Comparison of ENCODE assay signal across 8 cellular contexts in the genomic region with DNA sequence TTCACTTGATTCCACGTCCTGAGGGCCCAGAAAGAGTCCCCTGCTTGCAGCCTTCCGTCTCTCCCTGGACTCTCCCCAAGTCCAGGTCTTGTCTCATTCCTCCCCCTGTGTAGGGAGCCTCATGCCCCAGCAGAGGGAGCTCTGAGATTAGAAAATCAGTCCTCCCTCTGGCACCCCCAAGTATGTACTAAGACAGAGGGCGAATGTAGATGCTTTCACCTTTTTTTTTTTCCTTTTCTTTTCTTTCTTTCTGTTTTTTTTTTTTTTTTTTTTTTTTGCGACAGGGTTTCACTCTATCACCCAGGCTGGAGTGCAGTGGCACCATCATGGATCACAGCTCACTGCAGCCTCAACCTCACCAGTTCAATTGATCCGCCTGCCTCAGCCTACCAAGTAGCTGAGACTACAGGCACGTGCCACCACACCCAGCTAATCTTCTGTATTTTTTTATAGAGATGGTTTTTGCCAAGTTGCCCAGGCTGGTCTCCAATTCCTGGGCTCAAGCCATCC. TPM values are rescaled to one million over a fixed set of nuclear protein-coding genes. Genes with fewer than 3 reads are reported as not detected.
DNase-seq lines count a peak whose midpoint lies in the region; FAIRE-seq and TF ChIP-seq lines count a peak whose summit lies in the region.

No MANE protein-coding gene starts in this region.

- H3F3A ChIP-seq in neural cell (ENCODE audit: insufficient read depth, low read length, poor library complexity, severe bottlenecking): peaks cover 4% of the 10 kb centered on the region

- 4 to 21% methylated on average over 3 to 5 of the region's 6 CpGs for WGBS in esophagus squamous epithelium, 2 donors

- H3K9ac ChIP-seq in OCI-LY3 (ENCODE audit: low read length): no peak overlapping the region
- no peak overlapping the region for H3K9ac ChIP-seq in neural cell (ENCODE audit: low read length)

- H3K36me3 ChIP-seq in OCI-LY3 (replicated peaks; ENCODE audit: low read depth, low read length): no peaks in the 10 kb centered on the region
- H3K36me3 ChIP-seq in esophagus squamous epithelium: peaks cover 3 to 41% (median 24%) of the 10 kb centered on the region in 3 donors
- H3K36me3 ChIP-seq in neural cell (ENCODE audit: insufficient read depth, low read length): no peaks in the 10 kb centered on the region
- peaks cover 27 to 40% (median 38%) of the 10 kb centered on the region in 3 donors for H3K36me3 ChIP-seq in tibial artery

- H2AFZ ChIP-seq in OCI-LY3 (ENCODE audit: low read depth, low read length) (no peak overlapping the region), neural cell (ENCODE audit: low read depth, low read length) (no peak overlapping the region)

- H4K20me1 ChIP-seq in OCI-LY3 (ENCODE audit: insufficient read depth, low read length) (no peaks in the 10 kb centered on the region), neural cell (ENCODE audit: insufficient read depth) (no peaks in the 10 kb centered on the region)

- H3K4me2 ChIP-seq in OCI-LY3 (ENCODE audit: low read length) (no peak overlapping the region), neural cell (ENCODE audit: low read length) (no peak overlapping the region)

- TF ChIP-seq CTCF in OCI-LY3 (IDR thresholded peaks at IDR 0.05; ENCODE audit: low read depth, low read length) (peak; percentile 66), esophagus squamous epithelium (IDR thresholded peaks at IDR 0.05) (peak; percentile 55 to 85 (median 80)), neural cell (IDR thresholded peaks at IDR 0.05; ENCODE audit: poor library complexity, severe bottlenecking) (peak; percentile 85), tibial artery (IDR thresholded peaks at IDR 0.05) (peak; percentile 77 to 78)

- no peak for TF ChIP-seq EP300 in neural cell (conservative IDR thresholded peaks at IDR 0.05; ENCODE audit: poor library complexity, severe bottlenecking)

- peak; percentile 84 for TF ChIP-seq RAD21 in neural cell (conservative IDR thresholded peaks at IDR 0.05)

- no peaks in the 10 kb centered on the region for H3K27me3 ChIP-seq in OCI-LY3 (ENCODE audit: low read depth, low read length)
- H3K27me3 ChIP-seq in esophagus squamous epithelium: peaks cover 0 to 10% (median 0%) of the 10 kb centered on the region in 4 donors
- H3K27me3 ChIP-seq in neural cell (ENCODE audit: insufficient read depth, low read depth, low read length): peaks cover 10% of the 10 kb centered on the region
- no peaks in the 10 kb centered on the region for H3K27me3 ChIP-seq in tibial artery

- no peak overlapping the region for H3K27ac ChIP-seq in OCI-LY3 (ENCODE audit: low read length)
- H3K27ac ChIP-seq in esophagus squamous epithelium: peak overlapping the region in 2 of 4 donors; percentile 87 to 89
- no peak overlapping the region for H3K27ac ChIP-seq in neural cell (ENCODE audit: low read length)
- peak overlapping the region in 1 of 2 donors; percentile 78 for H3K27ac ChIP-seq in tibial artery

- H3K4me3 ChIP-seq in OCI-LY3 (ENCODE audit: low read length): no peak overlapping the region
- H3K4me3 ChIP-seq in esophagus squamous epithelium: no peak overlapping the region
- no peak overlapping the region for H3K4me3 ChIP-seq in neural cell (ENCODE audit: low read length)
- no peak overlapping the region for H3K4me3 ChIP-seq in tibial artery

- no peak for FAIRE-seq in HTR-8/SVneo (lab: Jason Lieb, UNC)

- peaks cover 10% of the 10 kb centered on the region; the same call in 1 of the 2 replicates for H3K4me1 ChIP-seq in OCI-LY3 (ENCODE audit: low read length)
- peaks cover 10 to 27% (median 15%) of the 10 kb centered on the region in 3 donors for H3K4me1 ChIP-seq in esophagus squamous epithelium
- H3K4me1 ChIP-seq in tibial artery: peaks cover 0 to 32% (median 17%) of the 10 kb centered on the region in 4 donors

- H3K79me2 ChIP-seq in OCI-LY3 (ENCODE audit: low read length): no peaks in the 10 kb centered on the region
- no peaks in the 10 kb centered on the region for H3K79me2 ChIP-seq in neural cell (replicated peaks; ENCODE audit: insufficient read depth, low read length)

- intact Hi-C loops in esophagus squamous epithelium (cut with DNase I): no loop called here
- intact Hi-C loops in tibial artery (cut with DNase I; ENCODE audit: low total_unique reads): no loop called here

- TF ChIP-seq POLR2A in esophagus squamous epithelium (IDR thresholded peaks at IDR 0.05): no peak

- H3K9me2 ChIP-seq in neural cell (ENCODE audit: insufficient read depth, low read length): no peaks in the 10 kb centered on the region

- DNase-seq in CD1c-positive myeloid dendritic cell (ENCODE audit: extremely low spot score) (peak; percentile 82), GM19240 (ENCODE audit: insufficient read length, low spot score) (peak; percentile 80), HTR-8/SVneo (ENCODE audit: insufficient read length, low spot score) (peak; percentile 89), activated T-cell treated with anti-CD3 and anti-CD28 coated beads for 24 hours (ENCODE audit: low read depth) (peak; percentile 69), esophagus squamous epithelium (lab: John Stamatoyannopoulos, UW) (no peak), tibial artery (peak; percentile 90 to 91)

- no peaks in the 10 kb centered on the region for H3K9me3 ChIP-seq in OCI-LY3 (ENCODE audit: insufficient read depth, low read length)
- H3K9me3 ChIP-seq in esophagus squamous epithelium: no peaks in the 10 kb centered on the region
- H3K9me3 ChIP-seq in neural cell (ENCODE audit: low read length): no peaks in the 10 kb centered on the region
- no peaks in the 10 kb centered on the region for H3K9me3 ChIP-seq in tibial artery

TF ChIP-seq in neural cell, 6 proteins besides CTCF, POLR2A, EP300 and RAD21:
- no peak for TF ChIP-seq EZH2 (IDR thresholded peaks at IDR 0.05; ENCODE audit: borderline replicate concordance, insufficient read depth, low read length, poor library complexity, severe bottlenecking)
- peak; percentile 78 for TF ChIP-seq SMC3 (conservative IDR thresholded peaks at IDR 0.05; ENCODE audit: poor library complexity)
TF ChIP-seq in neural cell: peak in this region for 1.

RNA-seq across cellular contexts. Expression of a gene that starts 10.3 kb away (rescaled TPM):
- 10 to 100 TPM in 2 of 4 donors, 1 to 10 TPM in 2; 3.9 to 30.7 (median 9.4) TPM for total RNA-seq in esophagus squamous epithelium
- 52.1 and 56.5 TPM in 2 replicates for polyA plus RNA-seq in neural cell
- polyA minus RNA-seq in neural cell: 29.7 and 32.3 TPM in 2 replicates

RNA-seq across cellular contexts. Expression of a gene that starts 10.4 kb away (rescaled TPM):
- total RNA-seq in esophagus squamous epithelium: under 1 TPM in 3 of 4 donors, not detected in 1; 0.19 to 0.29 (median 0.26) TPM
- polyA plus RNA-seq in neural cell: 1.5 and 2.6 TPM in 2 replicates
- 2.2 and 2.8 TPM in 2 replicates for polyA minus RNA-seq in neural cell

RNA-seq across cellular contexts. Expression of a gene that starts 20.5 kb away (rescaled TPM):
- 1 to 10 TPM in 2 of 4 donors, under 1 TPM in 1, not detected in 1; 0.47 to 1.4 (median 1.1) TPM for total RNA-seq in esophagus squamous epithelium
- polyA plus RNA-seq in neural cell: 1.2 and 1.6 TPM in 2 replicates
- polyA minus RNA-seq in neural cell: 1.5 and 1.6 TPM in 2 replicates

RNA-seq across cellular contexts. Expression of a gene that starts 41.7 kb away (rescaled TPM):
- 10 to 100 TPM; 26.7 to 55.2 (median 41.4) TPM for total RNA-seq in esophagus squamous epithelium
- 40.1 and 58.4 TPM in 2 replicates for polyA plus RNA-seq in neural cell
- 27.4 and 31.2 TPM in 2 replicates for polyA minus RNA-seq in neural cell

RNA-seq across cellular contexts. Expression of a gene that starts 54.0 kb away (rescaled TPM):
- 10 to 100 TPM in 1 of 4 donors, 1 to 10 TPM in 3; 5.0 to 13.9 (median 6.5) TPM for total RNA-seq in esophagus squamous epithelium
- polyA plus RNA-seq in neural cell: 4.2 and 4.8 TPM in 2 replicates
- polyA minus RNA-seq in neural cell: 5.6 TPM in 2 replicates
